11 cellular contexts compared by ENCODE assay signal in genomic region chr2:112001136-112001764, GRCh38. TPM values are rescaled to one million over a fixed set of nuclear protein-coding genes. Genes with fewer than 3 reads are reported as not detected.
DNase-seq lines count a peak whose midpoint lies in the region; ATAC-seq and TF ChIP-seq lines count a peak whose summit lies in the region.
"Had no signal": no experiment of that assay in that cellular context is flagged by ENCODE, and none has a peak within 500 bp of the region (broad histone marks: within the 10 kb centered on the region; RNA-seq: fewer than 3 reads in every experiment).

No MANE protein-coding gene starts in this region.

- H3F3A ChIP-seq in OCI-LY1 (ENCODE audit: insufficient read depth, low read length) = no peaks in the 10 kb centered on the region

- TF ChIP-seq CTCF in heart left ventricle (IDR thresholded peaks at IDR 0.05) (no peak), right atrium auricular region (IDR thresholded peaks at IDR 0.05) (no peak), OCI-LY1 (IDR thresholded peaks at IDR 0.05; ENCODE audit: low read length) (no peak), fibroblast of pulmonary artery (IDR thresholded peaks at IDR 0.05; ENCODE audit: low read length, missing control alignments) (no peak), vagina (IDR thresholded peaks at IDR 0.05) (no peak)

- H3K9ac ChIP-seq in OCI-LY1 (ENCODE audit: low read length) = no peak overlapping the region

- H3K4me1 Mint-ChIP-seq in activated CD4-positive, alpha-beta T cell treated with anti-CD3 and anti-CD28 coated beads for 36 hours = peaks cover 4% of the 10 kb centered on the region

- H3K36me3 ChIP-seq in heart left ventricle (peaks cover 0 to 63% (median 24%) of the 10 kb centered on the region in 9 donors), right atrium auricular region (peaks cover 21% of the 10 kb centered on the region), OCI-LY1 (ENCODE audit: insufficient read depth, low read length) (no peaks in the 10 kb centered on the region), vagina (peaks cover 0 to 10% of the 10 kb centered on the region in 2 donors)
- H3K36me3 ChIP-seq: prostate gland had no signal

- no peak overlapping the region for H3K4me3 Mint-ChIP-seq in activated CD4-positive, alpha-beta T cell treated with anti-CD3 and anti-CD28 coated beads for 36 hours
- H3K4me3 Mint-ChIP-seq: activated CD4-positive, alpha-beta T cell treated with anti-CD3 and anti-CD28 coated beads, Interleukin-2, amount 10 ng/mL, durations not matched to agents 7 days and 5 days had no signal

- no peaks in the 10 kb centered on the region for H3K9me2 ChIP-seq in OCI-LY1 (ENCODE audit: low read depth, low read length)

- no peaks in the 10 kb centered on the region for H4K20me1 ChIP-seq in OCI-LY1 (ENCODE audit: insufficient read depth, low read length)

- POLR2A ChIA-PET in activated CD4-positive, alpha-beta T cell treated with anti-CD3 and anti-CD28 coated beads for 36 hours (lab: Charles Lee) = no interaction called here

- H3K27me3 ChIP-seq in heart left ventricle (no peaks in the 10 kb centered on the region), right atrium auricular region (no peaks in the 10 kb centered on the region), OCI-LY1 (ENCODE audit: insufficient read depth, low read length) (no peaks in the 10 kb centered on the region), vagina (no peaks in the 10 kb centered on the region)

- intact Hi-C loops in heart left ventricle (cut with DNase I) (no loop called here), vagina (cut with DNase I) (no loop called here)
- intact Hi-C loops in activated CD4-positive, alpha-beta T cell treated with anti-CD3 and anti-CD28 coated beads for 36 hours (cut with DNase I, micrococcal nuclease) = no loop called here

- H3K36me3 Mint-ChIP-seq in activated CD4-positive, alpha-beta T cell treated with anti-CD3 and anti-CD28 coated beads for 36 hours (ENCODE audit: low read depth) = no peaks in the 10 kb centered on the region

- 57 to 67% (median 65%) methylated on average over 5 of the region's 5 CpGs for WGBS in heart left ventricle, 4 donors

- TF ChIP-seq POLR2A in heart left ventricle (IDR thresholded peaks at IDR 0.05) (no peak), vagina (IDR thresholded peaks at IDR 0.05) (no peak)

- H3K27ac Mint-ChIP-seq in activated CD4-positive, alpha-beta T cell treated with anti-CD3 and anti-CD28 coated beads for 36 hours = no peak overlapping the region
- H3K27ac Mint-ChIP-seq: activated CD4-positive, alpha-beta T cell treated with anti-CD3 and anti-CD28 coated beads, Interleukin-2, amount 10 ng/mL, durations not matched to agents 7 days and 5 days had no signal

- CTCF ChIA-PET in activated CD4-positive, alpha-beta T cell treated with anti-CD3 and anti-CD28 coated beads for 36 hours (lab: Charles Lee) = interaction anchor here (0.9 kb wide), 2 partner anchors 13 to 15 kb away, joined by 3 read pairs; no protein-coding TSS in a partner anchor

- H3K4me2 ChIP-seq in OCI-LY1 (ENCODE audit: low read length) = peak overlapping the region; percentile 13; the same call in 1 of the 2 replicates

- H3K4me3 ChIP-seq in heart left ventricle (no peak overlapping the region), right atrium auricular region (no peak overlapping the region), OCI-LY1 (ENCODE audit: low read depth, low read length, poor library complexity, severe bottlenecking) (no peak overlapping the region), fibroblast of pulmonary artery (replicated peaks; ENCODE audit: low read depth, low read length) (no peak overlapping the region), vagina (no peak overlapping the region)
- H3K4me3 ChIP-seq: prostate gland had no signal

- no peaks in the 10 kb centered on the region for H3K9me3 Mint-ChIP-seq in activated CD4-positive, alpha-beta T cell treated with anti-CD3 and anti-CD28 coated beads for 36 hours (ENCODE audit: low read depth)
- H3K9me3 Mint-ChIP-seq: activated CD4-positive, alpha-beta T cell treated with anti-CD3 and anti-CD28 coated beads, Interleukin-2, amount 10 ng/mL, durations not matched to agents 7 days and 5 days had no signal

- ATAC-seq in heart left ventricle (peak in 3 of 4 donors; percentile 29 to 58 (median 58)), HG02973 (IDR thresholded peaks at IDR 0.05; ENCODE audit: unreplicated experiment) (no peak)
- no peak for ATAC-seq in activated CD4-positive, alpha-beta T cell treated with anti-CD3 and anti-CD28 coated beads for 36 hours

- no peaks in the 10 kb centered on the region for H3K9me3 ChIP-seq in heart left ventricle
- no peaks in the 10 kb centered on the region for H3K9me3 ChIP-seq in right atrium auricular region
- H3K9me3 ChIP-seq in OCI-LY1 (ENCODE audit: low read length) = no peaks in the 10 kb centered on the region
- H3K9me3 ChIP-seq in vagina = no peaks in the 10 kb centered on the region
- H3K9me3 ChIP-seq: prostate gland had no signal

- H3K27ac ChIP-seq in heart left ventricle (peak overlapping the region in 1 of 12 donors; percentile 63), right atrium auricular region (no peak overlapping the region), OCI-LY1 (ENCODE audit: low read depth, low read length, poor library complexity, severe bottlenecking) (no peak overlapping the region), vagina (no peak overlapping the region)
- H3K27ac ChIP-seq: prostate gland had no signal

- no peaks in the 10 kb centered on the region for H3K27me3 Mint-ChIP-seq in activated CD4-positive, alpha-beta T cell treated with anti-CD3 and anti-CD28 coated beads for 36 hours
- H3K27me3 Mint-ChIP-seq: activated CD4-positive, alpha-beta T cell treated with anti-CD3 and anti-CD28 coated beads, Interleukin-2, amount 10 ng/mL, durations not matched to agents 7 days and 5 days had no signal

- DNase-seq in heart left ventricle (no peak), right atrium auricular region (ENCODE audit: low spot score) (no peak), fibroblast of pulmonary artery (ENCODE audit: low read depth) (peak; percentile 41), NCI-H1436 treated with DMSO at 0.1 percent for 48 hours (lab: John Stamatoyannopoulos, UW) (no peak), vagina (ENCODE audit: extremely low spot score in 2 of 2) (no peak)
- DNase-seq in activated CD4-positive, alpha-beta T cell treated with anti-CD3 and anti-CD28 coated beads for 36 hours = no peak
- DNase-seq: activated CD4-positive, alpha-beta T cell treated with anti-CD3 and anti-CD28 coated beads, Interleukin-2, amount 10 ng/mL, durations not matched to agents 7 days and 5 days; NCI-H1092 treated with DMSO at 0.1 percent for 48 hours had no signal

- peaks cover 0 to 55% (median 4%) of the 10 kb centered on the region in 12 donors for H3K4me1 ChIP-seq in heart left ventricle
- H3K4me1 ChIP-seq in right atrium auricular region = no peaks in the 10 kb centered on the region
- peaks cover 8% of the 10 kb centered on the region for H3K4me1 ChIP-seq in OCI-LY1 (ENCODE audit: insufficient read depth, low read length, severe bottlenecking)
- H3K4me1 ChIP-seq in vagina = peaks cover 12% of the 10 kb centered on the region
- H3K4me1 ChIP-seq: prostate gland had no signal

- no peaks in the 10 kb centered on the region for H3K79me2 ChIP-seq in OCI-LY1 (ENCODE audit: insufficient read depth, low read length)

- H2AFZ ChIP-seq in OCI-LY1 (ENCODE audit: low read length) = no peak overlapping the region

RNA-seq across cellular contexts. Expression of gene TMEM87B, which starts 53.8 kb away (rescaled TPM):
- total RNA-seq in heart left ventricle (10 to 100 TPM in 2 of 9 donors, 1 to 10 TPM in 7; 4.8 to 18.5 (median 7.9) TPM), right atrium auricular region (1 to 10 TPM; 7.7 to 8.8 TPM), vagina (18.9 TPM)
- 1 to 10 TPM; 3.1 to 6.1 TPM for polyA plus RNA-seq in heart left ventricle
- total RNA-seq in activated CD4-positive, alpha-beta T cell treated with anti-CD3 and anti-CD28 coated beads for 36 hours = 10 to 100 TPM; 14.5 to 17.6 TPM

Comparison
In these comparisons a context has a peak if more than half of its experiments do, and no peak if none do; other contexts are left out.
1. ATAC-seq: peak in heart left ventricle (3 of 4); none in HG02973 (single experiment) and activated CD4-positive, alpha-beta T cell treated with anti-CD3 and anti-CD28 coated beads for 36 hours (single experiment).